ENCODE assay signal across 28 cellular contexts in the genomic region with DNA sequence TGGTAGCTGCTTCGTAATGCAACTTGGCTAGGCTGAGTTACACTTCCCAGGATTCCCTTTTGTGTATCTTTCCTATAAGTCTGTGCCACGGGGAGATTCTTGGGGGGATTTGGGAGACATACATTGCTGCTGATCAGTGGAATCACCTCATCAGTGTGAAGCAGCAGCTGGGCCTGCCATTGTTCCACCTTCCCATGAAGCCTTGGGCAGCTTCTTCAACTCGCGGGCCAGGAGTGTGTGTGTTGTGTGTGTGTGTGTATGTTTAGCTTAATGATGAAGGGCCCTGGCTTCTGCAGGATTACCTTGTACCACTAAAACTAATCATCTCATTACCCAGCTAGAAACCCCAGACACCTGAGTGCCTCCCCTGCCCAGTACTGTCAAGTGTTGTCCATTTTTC. TPM values are rescaled to one million over a fixed set of nuclear protein-coding genes. Genes with fewer than 3 reads are reported as not detected.
"Had no signal": no experiment of that assay in that cellular context is flagged by ENCODE, and none has a peak within 500 bp of the region (broad histone marks: within the 10 kb centered on the region; RNA-seq: fewer than 3 reads in every experiment).

No MANE protein-coding gene starts in this region.

- H3K4me3 ChIP-seq: coronary artery, esophagus squamous epithelium, gastrocnemius medialis, hepatocyte, left lung, lower lobe of right lung, mucosa of descending colon had no signal

- H3K9me3 ChIP-seq: gastrocnemius medialis, lower lobe of right lung had no signal

- ATAC-seq: effector memory CD8-positive, alpha-beta T cell; esophagus mucosa; gastrocnemius medialis; left cardiac atrium; left lung; left ventricle myocardium superior; lower lobe of right lung; mucosa of descending colon had no signal

- H3K79me2 ChIP-seq: hepatocyte had no signal

- FAIRE-seq: colon, endometrium, keratinocyte had no signal

- H3K27ac Mint-ChIP-seq: effector memory CD8-positive, alpha-beta T cell; endodermal cell; immature natural killer cell; mesothelial cell of epicardium; naive B cell had no signal

- H3K4me1 ChIP-seq: gastrocnemius medialis, lower lobe of right lung had no signal

- H3K4me1 Mint-ChIP-seq: mesothelial cell of epicardium had no signal

- H2AFZ ChIP-seq: hepatocyte had no signal

- H3K4me3 Mint-ChIP-seq: effector memory CD8-positive, alpha-beta T cell; endodermal cell; immature natural killer cell; mesothelial cell of epicardium; naive B cell had no signal

- H3K4me2 ChIP-seq: hepatocyte had no signal

- H3K36me3 Mint-ChIP-seq: mesothelial cell of epicardium had no signal

- H3K36me3 ChIP-seq: esophagus squamous epithelium, gastrocnemius medialis, left lung, lower lobe of right lung had no signal

- H3K27ac ChIP-seq: epithelial cell of prostate, esophagus squamous epithelium, gastrocnemius medialis, hepatocyte, left lung, lower lobe of right lung had no signal

- H3K27me3 ChIP-seq: hepatocyte had no signal

- DNase-seq: effector CD8-positive, alpha-beta T cell; effector memory CD8-positive, alpha-beta T cell; endodermal cell; erythroblast; esophagus squamous epithelium; foreskin fibroblast; foreskin melanocyte; gastrocnemius medialis; glutamatergic neuron; head of caudate nucleus; hypothalamus; immature natural killer cell; left cardiac atrium; left lung; left ventricle myocardium superior; lower lobe of right lung; mesenchymal stem cell; mucosa of descending colon; naive B cell had no signal

RNA-seq across cellular contexts. Expression of a gene that starts 33.3 kb away (rescaled TPM):
- polyA plus RNA-seq: immature natural killer cell had no signal

RNA-seq across cellular contexts. Expression of a gene that starts 46.5 kb away (rescaled TPM):
- total RNA-seq: endodermal cell, kidney epithelial cell had no signal
